ENCODE assay signal across 21 cellular contexts in genomic region chr6:119273287-119273686, GRCh38.
A peak's percentile ranks its signal among the peaks of the same experiment; 100 is the strongest.
DNase-seq lines count a peak whose midpoint lies in the region; ATAC-seq, FAIRE-seq and TF ChIP-seq lines count a peak whose summit lies in the region.
"Had no signal": no experiment of that assay in that cellular context is flagged by ENCODE, and none has a peak within 500 bp of the region (broad histone marks: within the 10 kb centered on the region; RNA-seq: fewer than 3 reads in every experiment).

No MANE protein-coding gene starts in this region.

- H3K36me3 ChIP-seq in HepG2 (replicated peaks in 1 of 2; ENCODE audit: control insufficient read depth in 1 of 2, insufficient read depth in 2 of 2, low read length in 2 of 2) (peaks cover 28 to 75% of the 10 kb centered on the region in 2 experiments), right lobe of liver (peaks cover 0 to 6% (median 0%) of the 10 kb centered on the region in 4 donors), K562 (ENCODE audit: control insufficient read depth, insufficient read depth, low read length) (peaks cover 85% of the 10 kb centered on the region), mesenchymal stem cell (ENCODE audit: control insufficient read depth in 1 of 2, insufficient read depth in 2 of 2, low read depth in 1 of 2, low read length in 2 of 2) (peaks cover 7 to 37% of the 10 kb centered on the region in 2 experiments), thyroid gland (no peaks in the 10 kb centered on the region)

- H3K23ac ChIP-seq in mesenchymal stem cell (ENCODE audit: low read length in 2 of 2), result no peak overlapping the region

- H2AK5ac ChIP-seq in mesenchymal stem cell (ENCODE audit: low read length, severe bottlenecking), result no peak overlapping the region

- in situ Hi-C loops in HepG2 (cut with HindIII; ENCODE audit: extremely low pct_ligation_motif_present, low pct_unique_long_range_greater_than_20kb) (no loop called here), K562 (cut with MboI) (no loop called here)

- H3K18ac ChIP-seq in mesenchymal stem cell (ENCODE audit: low read depth in 1 of 2, low read length in 2 of 2), result no peak overlapping the region

- TF ChIP-seq RAD21 in HepG2 (CRISPR knock-in tag; IDR thresholded peaks at IDR 0.05), result no peak
- TF ChIP-seq RAD21 in K562 (CRISPR knock-in tag; conservative IDR thresholded peaks at IDR 0.05 in 1 of 2, IDR thresholded peaks at IDR 0.05 in 1 of 2), result no peak

- DNase-seq in HepG2 (ENCODE audit: low spot score), result no peak
- no peak for DNase-seq in right lobe of liver
- no peak for DNase-seq in K562 (ENCODE audit: extremely low read depth in 1 of 4, low spot score in 3 of 4)
- no peak for DNase-seq in mesenchymal stem cell
- DNase-seq in thyroid gland, result no peak
- no peak for DNase-seq in NCI-H774 (lab: John Stamatoyannopoulos, UW)
- no peak for DNase-seq in H54 (ENCODE audit: insufficient read length, low spot score)
- DNase-seq: Calu3; CD8-positive, alpha-beta T cell; DMS53; DND-41; H7; HFFc6 had no signal

- BruUV-seq in HepG2 (replicated peaks; lab: Mats Ljungman, UMichigan), result no TSS peak
- no TSS peak for BruUV-seq in K562 (replicated peaks; lab: Mats Ljungman, UMichigan)

- H3K27ac ChIP-seq in HepG2 (ENCODE audit: extremely low read length, insufficient read depth, low read length) (no peak overlapping the region), right lobe of liver (no peak overlapping the region), K562 (ENCODE audit: extremely low read depth, low read depth, low read length) (no peak overlapping the region), mesenchymal stem cell (ENCODE audit: low read length, poor library complexity, severe bottlenecking) (no peak overlapping the region), thyroid gland (no peak overlapping the region)
- H3K27ac ChIP-seq: 22Rv1; A549; BLaER1 treated with 17β-estradiol and CSF1 and Interleukin-3, amounts not matched to agents 10 nM and 100 nM had no signal

- H2AFZ ChIP-seq in HepG2 (ENCODE audit: low read length) (no peak overlapping the region), K562 (ENCODE audit: low read depth, low read length) (no peak overlapping the region), mesenchymal stem cell (ENCODE audit: low read depth, low read length) (no peak overlapping the region)
- H2AFZ ChIP-seq: GM23248 had no signal

- H3K4me3 ChIP-seq in HepG2 (replicated peaks in 1 of 3; ENCODE audit: insufficient read depth in 1 of 3, low read depth in 2 of 3, low read length in 3 of 3), result no peak overlapping the region
- H3K4me3 ChIP-seq in right lobe of liver, result no peak overlapping the region
- no peak overlapping the region for H3K4me3 ChIP-seq in K562
- H3K4me3 ChIP-seq in mesenchymal stem cell (ENCODE audit: insufficient read depth in 1 of 2, low read depth in 1 of 2, low read length in 2 of 2), result no peak overlapping the region
- no peak overlapping the region for H3K4me3 ChIP-seq in thyroid gland (replicated peaks in 1 of 3)
- H3K4me3 ChIP-seq: A549; BLaER1 treated with 17β-estradiol and CSF1 and Interleukin-3, amounts not matched to agents 10 nM and 100 nM; GM12878; GM23248 had no signal

- H2BK12ac ChIP-seq in mesenchymal stem cell (ENCODE audit: low read length in 2 of 2), result no peak overlapping the region

- TF ChIP-seq POLR2A in HepG2 (IDR thresholded peaks at IDR 0.05; ENCODE audit: insufficient read depth in 1 of 2, low read depth in 2 of 2, low read length in 2 of 2) (no peak), right lobe of liver (IDR thresholded peaks at IDR 0.05) (no peak), K562 (conservative IDR thresholded peaks at IDR 0.05) (no peak), thyroid gland (IDR thresholded peaks at IDR 0.05) (no peak), H54 (IDR thresholded peaks at IDR 0.05; ENCODE audit: low read depth, low read length) (no peak)

- ATAC-seq in HepG2, result no peak
- ATAC-seq in right lobe of liver, result no peak
- ATAC-seq in K562, result no peak
- ATAC-seq in GM21737 (IDR thresholded peaks at IDR 0.05; ENCODE audit: unreplicated experiment), result no peak
- ATAC-seq: A549; CD8-positive, alpha-beta T cell; GM12878; HCT116 had no signal

- H4K20me1 ChIP-seq in HepG2 (ENCODE audit: insufficient read depth, low read length), result peaks cover 23% of the 10 kb centered on the region
- no peaks in the 10 kb centered on the region for H4K20me1 ChIP-seq in K562 (replicated peaks; ENCODE audit: control insufficient read depth, insufficient read depth, low read length)
- H4K20me1 ChIP-seq: BLaER1 treated with 17β-estradiol and CSF1 and Interleukin-3, amounts not matched to agents 10 nM and 100 nM had no signal

- no peaks in the 10 kb centered on the region for H3K27me3 ChIP-seq in HepG2 (ENCODE audit: control insufficient read depth in 1 of 2, insufficient read depth in 2 of 2, low read length in 2 of 2)
- no peaks in the 10 kb centered on the region for H3K27me3 ChIP-seq in right lobe of liver
- H3K27me3 ChIP-seq in K562 (ENCODE audit: control insufficient read depth in 2 of 2, insufficient read depth in 2 of 2, low read length in 2 of 2), result no peaks in the 10 kb centered on the region
- no peaks in the 10 kb centered on the region for H3K27me3 ChIP-seq in mesenchymal stem cell (ENCODE audit: control insufficient read depth in 1 of 2, insufficient read depth in 1 of 2, low read length in 2 of 2)
- no peaks in the 10 kb centered on the region for H3K27me3 ChIP-seq in thyroid gland
- H3K27me3 ChIP-seq: BLaER1 treated with 17β-estradiol and CSF1 and Interleukin-3, amounts not matched to agents 10 nM and 100 nM had no signal

- H2BK120ac ChIP-seq in mesenchymal stem cell (ENCODE audit: low read depth, low read length), result no peak overlapping the region

- H3K4me1 ChIP-seq in HepG2 (ENCODE audit: insufficient read depth, low read length) (peaks cover 14% of the 10 kb centered on the region), right lobe of liver (peaks cover 0 to 8% (median 0%) of the 10 kb centered on the region in 4 donors), K562 (replicated peaks in 1 of 2; ENCODE audit: control insufficient read depth in 2 of 2, insufficient read depth in 2 of 2, low read length in 2 of 2) (peaks cover 4 to 11% of the 10 kb centered on the region in 2 experiments; a peak in 3 of 5 replicates), mesenchymal stem cell (ENCODE audit: control insufficient read depth, insufficient read depth, low read depth, low read length) (no peaks in the 10 kb centered on the region), thyroid gland (no peaks in the 10 kb centered on the region)
- H3K4me1 ChIP-seq: A549; BLaER1 treated with 17β-estradiol and CSF1 and Interleukin-3, amounts not matched to agents 10 nM and 100 nM had no signal

- H2BK15ac ChIP-seq in mesenchymal stem cell (ENCODE audit: low read depth, poor library complexity, severe bottlenecking), result no peak overlapping the region

- TF ChIP-seq EP300 in HepG2 (IDR thresholded peaks at IDR 0.05; ENCODE audit: low read depth in 2 of 2, low read length in 2 of 2) (no peak), HepG2 (CRISPR knock-in tag; IDR thresholded peaks at IDR 0.05; ENCODE audit: borderline replicate concordance) (no peak), K562 (IDR thresholded peaks at IDR 0.05; ENCODE audit: low read length) (no peak)

- peaks cover 5% of the 10 kb centered on the region for H3K79me1 ChIP-seq in mesenchymal stem cell (replicated peaks; ENCODE audit: low read length, poor library complexity, severe bottlenecking)

- H4K8ac ChIP-seq in mesenchymal stem cell (ENCODE audit: low read length), result no peak overlapping the region

- H3K4me2 ChIP-seq in HepG2 (ENCODE audit: low read depth, low read length), result no peak overlapping the region
- H3K4me2 ChIP-seq in K562 (ENCODE audit: insufficient read depth, low read length), result no peak overlapping the region
- no peak overlapping the region for H3K4me2 ChIP-seq in mesenchymal stem cell (ENCODE audit: low read length, poor library complexity, severe bottlenecking)
- H3K4me2 ChIP-seq: A549; BLaER1 treated with 17β-estradiol and CSF1 and Interleukin-3, amounts not matched to agents 10 nM and 100 nM had no signal

- H3K79me2 ChIP-seq in HepG2 (ENCODE audit: insufficient read depth, low read length), result peaks cover 57% of the 10 kb centered on the region
- peaks cover 86% of the 10 kb centered on the region for H3K79me2 ChIP-seq in K562 (ENCODE audit: control insufficient read depth, insufficient read depth, low read length)

- intact Hi-C loops in HepG2 (cut with micrococcal nuclease; ENCODE audit: unreplicated experiment) (no loop called here), right lobe of liver (cut with DNase I) (no loop called here), K562 (cut with micrococcal nuclease) (no loop called here), thyroid gland (cut with DNase I) (no loop called here)

- CTCF ChIA-PET in HepG2 (lab: Yijun Ruan, JAX; ENCODE audit: low intra/inter-chr PET ratio, low total read pairs) (no interaction called here), K562 (lab: Yijun Ruan, JAX; ENCODE audit: low intra/inter-chr PET ratio) (no interaction called here)

- FAIRE-seq in HepG2 (lab: Jason Lieb, UNC), result no peak
- FAIRE-seq in K562 (lab: Jason Lieb, UNC), result no peak
- FAIRE-seq in H54 (lab: Jason Lieb, UNC), result no peak
- FAIRE-seq: A549, HTR-8/SVneo had no signal

- H3K9me3 ChIP-seq in HepG2 (ENCODE audit: low read length) (peaks cover 23% of the 10 kb centered on the region), right lobe of liver (peaks cover 0 to 7% (median 0%) of the 10 kb centered on the region in 4 donors), K562 (replicated peaks; ENCODE audit: control insufficient read depth, insufficient read depth, low read depth, low read length) (peaks cover 15% of the 10 kb centered on the region), mesenchymal stem cell (ENCODE audit: control insufficient read depth, low read length) (peaks cover 15% of the 10 kb centered on the region), thyroid gland (no peaks in the 10 kb centered on the region)

- POLR2A ChIA-PET in HepG2 (lab: Yijun Ruan, JAX) (no interaction called here), K562 (lab: Yijun Ruan, JAX) (interaction anchor here (1.5 kb wide), 1 partner anchor 14 kb away, joined by 7 read pairs; no protein-coding TSS in a partner anchor)

- no peak overlapping the region for H2BK5ac ChIP-seq in mesenchymal stem cell (ENCODE audit: low read depth, low read length, poor library complexity, severe bottlenecking)

- H4K91ac ChIP-seq in mesenchymal stem cell (ENCODE audit: low read length), result no peak overlapping the region

- H3K14ac ChIP-seq in mesenchymal stem cell (ENCODE audit: low read length in 2 of 2), result no peak overlapping the region

- H3K9ac ChIP-seq in HepG2 (ENCODE audit: insufficient read depth, low read depth, low read length) (no peak overlapping the region), K562 (ENCODE audit: insufficient read depth in 1 of 2, low read depth in 2 of 2, low read length in 2 of 2) (no peak overlapping the region), mesenchymal stem cell (ENCODE audit: low read length) (peak overlapping the region; percentile 53)
- H3K9ac ChIP-seq: BLaER1 treated with 17β-estradiol and CSF1 and Interleukin-3, amounts not matched to agents 10 nM and 100 nM; GM23248 had no signal

- TF ChIP-seq CTCF in HepG2 (CRISPR knock-in tag; IDR thresholded peaks at IDR 0.05) (no peak), right lobe of liver (IDR thresholded peaks at IDR 0.05) (no peak), K562 (IDR thresholded peaks at IDR 0.05 in 2 of 3, conservative IDR thresholded peaks at IDR 0.05 in 1 of 3; ENCODE audit: insufficient read depth in 2 of 3, low read depth in 1 of 3, low read length in 3 of 3) (no peak), thyroid gland (IDR thresholded peaks at IDR 0.05) (no peak)

- H3K9me1 ChIP-seq in K562 (ENCODE audit: control insufficient read depth, insufficient read depth, low read length), result no peaks in the 10 kb centered on the region

- H3K4ac ChIP-seq in mesenchymal stem cell (ENCODE audit: low read depth in 1 of 2, low read length in 2 of 2), result no peak overlapping the region

Comparison
In these comparisons a context has a peak if more than half of its experiments do, and no peak if none do; other contexts are left out.
1. Of the 241 proteins assayed by ChIP-seq in both HepG2 and K562: peak only in HepG2: none; only in K562: POLR2G and RBM22; in both: none; in neither: 239.